In genomic region chr10:92493362-92493761, GRCh38 we compare ENCODE assay signal across 22 cellular contexts.
"Had no signal": no experiment of that assay in that cellular context is flagged by ENCODE, and none has a peak within 500 bp of the region (broad histone marks: within the 10 kb centered on the region; RNA-seq: fewer than 3 reads in every experiment).

No MANE protein-coding gene starts in this region.

- H3K27ac ChIP-seq: cardiac muscle cell, esophagus muscularis mucosa, foreskin keratinocyte, left ventricle myocardium inferior, transverse colon had no signal

- DNase-seq: activated CD4-positive, alpha-beta T cell treated with anti-CD3 and anti-CD28 coated beads, Interleukin-2, amount 50 U/mL, for 1 hour; activated CD4-positive, CD25-positive, alpha-beta regulatory T cell; activated CD8-positive, alpha-beta memory T cell treated with anti-CD3 and anti-CD28 coated beads for 24 hours; activated naive CD4-positive, alpha-beta T cell; activated naive CD8-positive, alpha-beta T cell treated with anti-CD3 and anti-CD28 coated beads, Interleukin-2, amount 50 U/mL, for 24 hours; glutamatergic neuron; hypothalamus; left ventricle myocardium inferior; mesendoderm; occipital lobe; right cardiac atrium; stimulated activated CD4-positive, alpha-beta T cell treated with anti-CD3 and anti-CD28 coated beads, Interleukin-4, amount 100 ng/mL, for 4 hours; stimulated activated CD8-positive, alpha-beta memory T cell treated with anti-CD3 and anti-CD28 coated beads, Interleukin-4, amount 100 ng/mL, for 48 hours; stimulated activated naive CD8-positive, alpha-beta T cell treated with anti-CD3 and anti-CD28 coated beads, Interleukin-15, Interleukin-2, amounts not matched to agents 100 U/mL and 50 U/mL, for 24 hours; transverse colon had no signal

- H3K4me1 Mint-ChIP-seq: activated naive CD8-positive, alpha-beta T cell treated with anti-CD3 and anti-CD28 coated beads, Interleukin-2, amount 50 U/mL, for 24 hours had no signal

- ATAC-seq: activated naive CD8-positive, alpha-beta T cell treated with anti-CD3 and anti-CD28 coated beads, Interleukin-2, amount 50 U/mL, for 24 hours; natural killer cell treated with Interleukin-12 subunit alpha and Interleukin-12 subunit beta and Interleukin-15 and Interleukin-18, amount 100 ng/mL, for 72 hours; right cardiac atrium; stimulated activated naive CD8-positive, alpha-beta T cell treated with anti-CD3 and anti-CD28 coated beads, Interleukin-15, Interleukin-2, amounts not matched to agents 100 U/mL and 50 U/mL, for 24 hours had no signal

- H3K9me3 Mint-ChIP-seq: activated naive CD8-positive, alpha-beta T cell treated with anti-CD3 and anti-CD28 coated beads, Interleukin-2, amount 50 U/mL, for 24 hours; natural killer cell treated with Interleukin-12 subunit alpha and Interleukin-12 subunit beta and Interleukin-15 and Interleukin-18, amount 100 ng/mL, for 72 hours had no signal

- FAIRE-seq: endometrium, TTC549 had no signal

- H3K9me3 ChIP-seq: esophagus muscularis mucosa, left ventricle myocardium inferior, transverse colon had no signal

- H3K27ac Mint-ChIP-seq: activated naive CD8-positive, alpha-beta T cell treated with anti-CD3 and anti-CD28 coated beads, Interleukin-2, amount 50 U/mL, for 24 hours; natural killer cell treated with Interleukin-12 subunit alpha and Interleukin-12 subunit beta and Interleukin-15 and Interleukin-18, amount 100 ng/mL, for 72 hours had no signal

- H3K4me2 ChIP-seq: smooth muscle cell had no signal

- H3K4me3 ChIP-seq: cardiac muscle cell, esophagus muscularis mucosa, left ventricle myocardium inferior, smooth muscle cell, transverse colon had no signal

- H3K27me3 Mint-ChIP-seq: activated naive CD8-positive, alpha-beta T cell treated with anti-CD3 and anti-CD28 coated beads, Interleukin-2, amount 50 U/mL, for 24 hours; natural killer cell treated with Interleukin-12 subunit alpha and Interleukin-12 subunit beta and Interleukin-15 and Interleukin-18, amount 100 ng/mL, for 72 hours had no signal

- H3K27me3 ChIP-seq: cardiac muscle cell, esophagus muscularis mucosa, foreskin keratinocyte, transverse colon had no signal

- H3K4me3 Mint-ChIP-seq: activated naive CD8-positive, alpha-beta T cell treated with anti-CD3 and anti-CD28 coated beads, Interleukin-2, amount 50 U/mL, for 24 hours; natural killer cell treated with Interleukin-12 subunit alpha and Interleukin-12 subunit beta and Interleukin-15 and Interleukin-18, amount 100 ng/mL, for 72 hours had no signal

- H3K4me1 ChIP-seq: foreskin keratinocyte, left ventricle myocardium inferior, transverse colon had no signal
